In the genomic region with DNA sequence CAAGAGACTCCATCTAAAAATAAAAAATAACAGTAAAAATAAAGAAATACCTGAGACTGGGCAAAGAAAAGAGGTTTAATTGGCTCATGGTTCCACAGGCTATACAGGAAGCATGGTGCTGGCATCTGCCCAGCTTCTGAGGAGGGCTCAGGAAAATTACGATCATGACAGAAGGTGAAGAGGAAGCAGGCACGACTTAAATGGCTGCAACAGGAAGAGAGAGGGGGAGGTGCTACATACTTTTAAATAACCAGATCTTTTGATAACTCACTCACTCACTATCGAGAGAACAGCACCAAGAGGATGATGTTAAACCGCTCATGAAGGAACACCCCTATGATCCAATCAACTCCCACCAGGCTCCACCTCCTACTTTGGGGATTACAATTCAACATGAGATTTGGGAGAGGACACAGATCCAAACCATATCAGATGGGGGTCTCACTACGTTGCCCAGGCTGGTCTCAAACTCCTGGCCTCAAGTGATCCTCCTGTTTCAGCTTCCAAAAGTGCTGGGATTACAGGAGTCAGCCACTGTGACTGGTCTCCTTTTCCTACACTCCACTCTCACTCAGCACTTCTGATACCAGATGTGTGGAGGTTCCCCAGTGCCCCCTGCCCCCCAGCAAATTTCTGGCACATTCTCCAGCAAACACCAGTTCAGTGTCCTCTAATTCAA, we compare ENCODE assay signal across 2 cellular contexts.
TF ChIP-seq lines count a peak whose summit lies in the region.

No MANE protein-coding gene starts in this region.

TF ChIP-seq in A549, 52 proteins besides CTCF, POLR2A, EP300 and RAD21 (continued from another document):
- TF ChIP-seq FOXS1 (CRISPR knock-in tag; IDR thresholded peaks at IDR 0.05): no peak
- no peak for TF ChIP-seq FOSL2 (IDR thresholded peaks at IDR 0.05)
- no peak for TF ChIP-seq FOSL2 (CRISPR knock-in tag; IDR thresholded peaks at IDR 0.05)
- no peak for TF ChIP-seq TP53 (CRISPR knock-in tag; IDR thresholded peaks at IDR 0.05)
- no peak for TF ChIP-seq ZSCAN20 (CRISPR knock-in tag; IDR thresholded peaks at IDR 0.05)
- no peak for TF ChIP-seq NPAS2 (CRISPR knock-in tag; IDR thresholded peaks at IDR 0.05; ENCODE audit: borderline replicate concordance)
- TF ChIP-seq KDM1A (IDR thresholded peaks at IDR 0.05; ENCODE audit: low read depth): no peak
- no peak for TF ChIP-seq CHD4 (IDR thresholded peaks at IDR 0.05; ENCODE audit: borderline replicate concordance)
- TF ChIP-seq NFE2L2 (conservative IDR thresholded peaks at IDR 0.05; ENCODE audit: low read length): no peak
- TF ChIP-seq, protein P1, sequence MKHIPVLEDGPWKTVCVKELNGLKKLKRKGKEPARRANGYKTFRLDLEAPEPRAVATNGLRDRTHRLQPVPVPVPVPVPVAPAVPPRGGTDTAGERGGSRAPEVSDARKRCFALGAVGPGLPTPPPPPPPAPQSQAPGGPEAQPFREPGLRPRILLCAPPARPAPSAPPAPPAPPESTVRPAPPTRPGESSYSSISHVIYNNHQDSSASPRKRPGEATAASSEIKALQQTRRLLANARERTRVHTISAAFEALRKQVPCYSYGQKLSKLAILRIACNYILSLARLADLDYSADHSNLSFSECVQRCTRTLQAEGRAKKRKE (CRISPR knock-in tag; IDR thresholded peaks at IDR 0.05; ENCODE audit: low read depth): no peak
- no peak for TF ChIP-seq ZFP36 (IDR thresholded peaks at IDR 0.05; ENCODE audit: borderline replicate concordance, partially characterized antibody)
- TF ChIP-seq KDM5A (IDR thresholded peaks at IDR 0.05): no peak
- TF ChIP-seq, protein P2, sequence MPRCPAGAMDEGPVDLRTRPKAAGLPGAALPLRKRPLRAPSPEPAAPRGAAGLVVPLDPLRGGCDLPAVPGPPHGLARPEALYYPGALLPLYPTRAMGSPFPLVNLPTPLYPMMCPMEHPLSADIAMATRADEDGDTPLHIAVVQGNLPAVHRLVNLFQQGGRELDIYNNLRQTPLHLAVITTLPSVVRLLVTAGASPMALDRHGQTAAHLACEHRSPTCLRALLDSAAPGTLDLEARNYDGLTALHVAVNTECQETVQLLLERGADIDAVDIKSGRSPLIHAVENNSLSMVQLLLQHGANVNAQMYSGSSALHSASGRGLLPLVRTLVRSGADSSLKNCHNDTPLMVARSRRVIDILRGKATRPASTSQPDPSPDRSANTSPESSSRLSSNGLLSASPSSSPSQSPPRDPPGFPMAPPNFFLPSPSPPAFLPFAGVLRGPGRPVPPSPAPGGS (IDR thresholded peaks at IDR 0.05): no peak
- TF ChIP-seq, protein P3, sequence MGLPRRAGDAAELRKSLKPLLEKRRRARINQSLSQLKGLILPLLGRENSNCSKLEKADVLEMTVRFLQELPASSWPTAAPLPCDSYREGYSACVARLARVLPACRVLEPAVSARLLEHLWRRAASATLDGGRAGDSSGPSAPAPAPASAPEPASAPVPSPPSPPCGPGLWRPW (IDR thresholded peaks at IDR 0.05): no peak
- TF ChIP-seq CHD2 (IDR thresholded peaks at IDR 0.05; ENCODE audit: low read length, partially characterized antibody): no peak

TF ChIP-seq in WTC11, 78 proteins besides CTCF, POLR2A, EP300 and RAD21:
- TF ChIP-seq, protein P4, sequence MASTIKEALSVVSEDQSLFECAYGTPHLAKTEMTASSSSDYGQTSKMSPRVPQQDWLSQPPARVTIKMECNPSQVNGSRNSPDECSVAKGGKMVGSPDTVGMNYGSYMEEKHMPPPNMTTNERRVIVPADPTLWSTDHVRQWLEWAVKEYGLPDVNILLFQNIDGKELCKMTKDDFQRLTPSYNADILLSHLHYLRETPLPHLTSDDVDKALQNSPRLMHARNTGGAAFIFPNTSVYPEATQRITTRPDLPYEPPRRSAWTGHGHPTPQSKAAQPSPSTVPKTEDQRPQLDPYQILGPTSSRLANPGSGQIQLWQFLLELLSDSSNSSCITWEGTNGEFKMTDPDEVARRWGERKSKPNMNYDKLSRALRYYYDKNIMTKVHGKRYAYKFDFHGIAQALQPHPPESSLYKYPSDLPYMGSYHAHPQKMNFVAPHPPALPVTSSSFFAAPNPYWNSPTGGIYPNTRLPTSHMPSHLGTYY (CRISPR knock-in tag; IDR thresholded peaks at IDR 0.05): no peak
- no peak for TF ChIP-seq NFYB (CRISPR knock-in tag; conservative IDR thresholded peaks at IDR 0.05; ENCODE audit: low read depth)
- TF ChIP-seq SOX15 (CRISPR knock-in tag; IDR thresholded peaks at IDR 0.05): no peak
- TF ChIP-seq KAT7 (CRISPR knock-in tag; IDR thresholded peaks at IDR 0.05; ENCODE audit: borderline replicate concordance): no peak
- TF ChIP-seq TP53 (CRISPR knock-in tag; IDR thresholded peaks at IDR 0.05): no peak
- TF ChIP-seq, protein P5, sequence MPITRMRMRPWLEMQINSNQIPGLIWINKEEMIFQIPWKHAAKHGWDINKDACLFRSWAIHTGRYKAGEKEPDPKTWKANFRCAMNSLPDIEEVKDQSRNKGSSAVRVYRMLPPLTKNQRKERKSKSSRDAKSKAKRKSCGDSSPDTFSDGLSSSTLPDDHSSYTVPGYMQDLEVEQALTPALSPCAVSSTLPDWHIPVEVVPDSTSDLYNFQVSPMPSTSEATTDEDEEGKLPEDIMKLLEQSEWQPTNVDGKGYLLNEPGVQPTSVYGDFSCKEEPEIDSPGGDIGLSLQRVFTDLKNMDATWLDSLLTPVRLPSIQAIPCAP (CRISPR knock-in tag; IDR thresholded peaks at IDR 0.05): no peak
